In the genomic region with DNA sequence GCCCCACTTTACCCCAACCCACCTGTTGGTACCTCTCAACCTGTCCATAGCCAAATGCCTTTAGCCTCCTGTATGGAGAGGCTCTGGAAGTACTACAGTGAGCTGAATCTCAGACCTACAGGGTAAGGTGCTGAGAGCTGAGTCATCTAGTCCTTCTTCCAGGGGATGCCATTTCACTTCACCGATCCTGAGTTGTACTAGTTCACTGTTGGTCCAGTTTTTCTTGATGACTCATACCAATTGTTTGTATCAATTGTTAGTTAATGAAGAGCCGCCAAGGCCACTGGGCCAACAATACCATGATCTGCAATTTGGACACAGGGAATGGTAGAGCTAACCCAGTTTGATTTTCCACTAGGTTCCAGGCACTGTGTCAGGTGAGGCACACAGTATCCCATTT, we compare ENCODE assay signal across 19 cellular contexts.
DNase-seq lines count a peak whose midpoint lies in the region; ATAC-seq, FAIRE-seq and TF ChIP-seq lines count a peak whose summit lies in the region.
"Had no signal": no experiment of that assay in that cellular context is flagged by ENCODE, and none has a peak within 500 bp of the region (broad histone marks: within the 10 kb centered on the region; RNA-seq: fewer than 3 reads in every experiment).

No MANE protein-coding gene starts in this region.

- TF ChIP-seq CTCF in fibroblast of mammary gland (conservative IDR thresholded peaks at IDR 0.05; ENCODE audit: control insufficient read depth, insufficient read depth, low read depth, low read length) = no peak

- peak; percentile 40 for DNase-seq in ELR (ENCODE audit: low read depth)
- DNase-seq in SW480 (ENCODE audit: low spot score) = peak; percentile 6
- peak; percentile 2 for DNase-seq in fibroblast of mammary gland (ENCODE audit: low read depth)
- peak; percentile 41 for DNase-seq in urothelium cell line (ENCODE audit: low spot score)
- DNase-seq in NCI-H2171 (lab: John Stamatoyannopoulos, UW) = no peak
- no peak for DNase-seq in NAMALWA (ENCODE audit: low spot score)
- DNase-seq: Caco-2; DMS79 treated with DMSO at 0.1 percent for 48 hours; GF-D8; HFFc6; NCI-H187 treated with DMSO at 0.1 percent for 48 hours; NCI-H446; NCI-H69; NK-92 treated with Interleukin-12 subunit alpha and Interleukin-12 subunit beta, amount 100 ng/mL, for 24 hours; RPMI8226; SJCRH30 had no signal

- no peak for ATAC-seq in HG03280 (IDR thresholded peaks at IDR 0.05; ENCODE audit: unreplicated experiment)

- peak; percentile 37 for FAIRE-seq in urothelium cell line (lab: Jason Lieb, UNC)
- FAIRE-seq: GM12891, H1 had no signal

- H3K4me3 ChIP-seq in fibroblast of mammary gland (ENCODE audit: control insufficient read depth, low read depth, low read length) = no peak overlapping the region
- H3K4me3 ChIP-seq: SJCRH30 had no signal

Comparison
In these comparisons a context has a peak if more than half of its experiments do, and no peak if none do; other contexts are left out.
1. DNase-seq: peak in ELR (single experiment), SW480 (single experiment), fibroblast of mammary gland (single experiment) and urothelium cell line (single experiment); none in NCI-H2171 (single experiment) and NAMALWA (single experiment).